In genomic region chr1:231013391-231014015, GRCh38 we compare ENCODE assay signal across 24 cellular contexts.
"Had no signal": no experiment of that assay in that cellular context is flagged by ENCODE, and none has a peak within 500 bp of the region (broad histone marks: within the 10 kb centered on the region; RNA-seq: fewer than 3 reads in every experiment).

No MANE protein-coding gene starts in this region.

- H3K79me2 ChIP-seq: parathyroid adenoma had no signal

- H3K4me2 ChIP-seq: neural progenitor cell had no signal

- ATAC-seq: natural killer cell; right lobe of liver; stimulated activated naive B cell treated with anti-CD40 and anti-IgM and Interleukin-4, amounts not matched to agents 10 μg/mL and 1 μg/mL and 100 μg/mL, for 72 hours; stimulated activated naive CD8-positive, alpha-beta T cell treated with anti-CD3 and anti-CD28 coated beads, Interleukin-15, Interleukin-2, amounts not matched to agents 100 U/mL and 50 U/mL, for 24 hours; upper lobe of right lung had no signal

- H3K36me3 Mint-ChIP-seq: natural killer cell, neural progenitor cell had no signal

- H3K27me3 Mint-ChIP-seq: progenitor cell of endocrine pancreas; stimulated activated naive B cell treated with anti-CD40 and anti-IgM and Interleukin-4, amounts not matched to agents 10 μg/mL and 1 μg/mL and 100 μg/mL, for 72 hours had no signal

- H3K4me1 Mint-ChIP-seq: immature natural killer cell, natural killer cell, nephron progenitor cell, neural progenitor cell had no signal

- H3K9me3 ChIP-seq: left ventricle myocardium inferior, neutrophil, right atrium auricular region, right lobe of liver, stomach, testis, thyroid gland, transverse colon, upper lobe of right lung had no signal

- H3K9ac ChIP-seq: neural progenitor cell, parathyroid adenoma had no signal

- H3K27ac ChIP-seq: left ventricle myocardium inferior, neural progenitor cell, neutrophil, parathyroid adenoma, right atrium auricular region, right lobe of liver, stomach, testis, thyroid gland, transverse colon, upper lobe of right lung had no signal

- H3K27me3 ChIP-seq: right atrium auricular region, right lobe of liver, stomach, testis, thyroid gland, transverse colon, upper lobe of right lung had no signal

- H2AFZ ChIP-seq: neural progenitor cell, parathyroid adenoma had no signal

- H3K27ac Mint-ChIP-seq: immature natural killer cell; natural killer cell; nephron progenitor cell; neural progenitor cell; progenitor cell of endocrine pancreas; stimulated activated naive B cell treated with anti-CD40 and anti-IgM and Interleukin-4, amounts not matched to agents 10 μg/mL and 1 μg/mL and 100 μg/mL, for 72 hours had no signal

- H3K4me3 Mint-ChIP-seq: immature natural killer cell; natural killer cell; nephron progenitor cell; neural progenitor cell; stimulated activated naive B cell treated with anti-CD40 and anti-IgM and Interleukin-4, amounts not matched to agents 10 μg/mL and 1 μg/mL and 100 μg/mL, for 72 hours had no signal

- DNase-seq: hypothalamus; immature natural killer cell; left ventricle myocardium inferior; mesenchymal stem cell; natural killer cell; nephron progenitor cell; occipital lobe; right lobe of liver; stimulated activated CD4-positive, alpha-beta T cell treated with anti-CD3 and anti-CD28 coated beads, Interleukin-12 subunit alpha, Interleukin-12 subunit beta, amount 100 ng/mL, for 4 hours; stimulated activated CD4-positive, alpha-beta T cell treated with anti-CD3 and anti-CD28 coated beads, Interleukin-15, amount 100 ng/mL, for 24 hours; stimulated activated CD4-positive, alpha-beta T cell treated with anti-CD3 and anti-CD28 coated beads, Interleukin-2, amount 100 ng/mL, for 24 hours; stimulated activated CD4-positive, alpha-beta T cell treated with anti-CD3 and anti-CD28 coated beads, Interleukin-4, amount 100 ng/mL, for 1 hour; stimulated activated naive B cell treated with anti-CD40 and anti-IgM and Interleukin-4, amounts not matched to agents 10 μg/mL and 1 μg/mL and 100 μg/mL, for 72 hours; stimulated activated naive CD8-positive, alpha-beta T cell treated with anti-CD3 and anti-CD28 coated beads, Interleukin-15, Interleukin-2, amounts not matched to agents 100 U/mL and 50 U/mL, for 24 hours; stomach; testis; thyroid gland; transverse colon; upper lobe of right lung had no signal

- H3K4me3 ChIP-seq: left ventricle myocardium inferior, neural progenitor cell, right atrium auricular region, right lobe of liver, stomach, testis, thyroid gland, transverse colon, upper lobe of right lung had no signal

- H3K36me3 ChIP-seq: neural progenitor cell, neutrophil, right atrium auricular region, right lobe of liver, thyroid gland, transverse colon, upper lobe of right lung had no signal

- H3K4me1 ChIP-seq: left ventricle myocardium inferior, neural progenitor cell, parathyroid adenoma, right atrium auricular region, right lobe of liver, stomach, testis, thyroid gland, transverse colon, upper lobe of right lung had no signal

- H3K9me3 Mint-ChIP-seq: immature natural killer cell; natural killer cell; neural progenitor cell; stimulated activated naive B cell treated with anti-CD40 and anti-IgM and Interleukin-4, amounts not matched to agents 10 μg/mL and 1 μg/mL and 100 μg/mL, for 72 hours had no signal
